In genomic region chr6:130603391-130603790, GRCh38 we compare ENCODE assay signal across 24 cellular contexts.
DNase-seq lines count a peak whose midpoint lies in the region; ATAC-seq and TF ChIP-seq lines count a peak whose summit lies in the region.
"Had no signal": no experiment of that assay in that cellular context is flagged by ENCODE, and none has a peak within 500 bp of the region (broad histone marks: within the 10 kb centered on the region; RNA-seq: fewer than 3 reads in every experiment).

No MANE protein-coding gene starts in this region.

- H3K27ac ChIP-seq in IMR-90 (ENCODE audit: insufficient read depth, low read length): peak overlapping the region; percentile 2; the same call in 1 of the 2 replicates
- peak overlapping the region; percentile 93 for H3K27ac ChIP-seq in brain microvascular endothelial cell
- H3K27ac ChIP-seq in mesenchymal stem cell (ENCODE audit: low read length, poor library complexity, severe bottlenecking): no peak overlapping the region
- no peak overlapping the region for H3K27ac ChIP-seq in neural progenitor cell
- H3K27ac ChIP-seq in aorta (ENCODE audit: low read depth in 1 of 2, low read length in 2 of 2): no peak overlapping the region
- H3K27ac ChIP-seq: BLaER1, SJCRH30 had no signal

- TF ChIP-seq CTCF in IMR-90 (conservative IDR thresholded peaks at IDR 0.05; ENCODE audit: low read depth, low read length) (no peak), brain microvascular endothelial cell (IDR thresholded peaks at IDR 0.05; ENCODE audit: low read depth, low read length, missing control alignments) (no peak), neural progenitor cell (IDR thresholded peaks at IDR 0.05) (no peak), type B pancreatic cell (conservative IDR thresholded peaks at IDR 0.05) (no peak)

- H4K20me1 ChIP-seq in IMR-90 (ENCODE audit: insufficient read depth, low read length): no peaks in the 10 kb centered on the region
- no peaks in the 10 kb centered on the region for H4K20me1 ChIP-seq in neural progenitor cell (ENCODE audit: low read depth)
- H4K20me1 ChIP-seq: BLaER1 had no signal

- H3K27ac Mint-ChIP-seq in neural progenitor cell (no peak overlapping the region), type B pancreatic cell (no peak overlapping the region)
- H3K27ac Mint-ChIP-seq: GM23338 had no signal

- H3K4me2 ChIP-seq in IMR-90 (ENCODE audit: low read depth, low read length) (no peak overlapping the region), mesenchymal stem cell (ENCODE audit: low read length, poor library complexity, severe bottlenecking) (no peak overlapping the region), neural progenitor cell (no peak overlapping the region)
- H3K4me2 ChIP-seq: BLaER1, GM23338 had no signal

- H3K4me3 Mint-ChIP-seq in neural progenitor cell (no peak overlapping the region), type B pancreatic cell (no peak overlapping the region)
- H3K4me3 Mint-ChIP-seq: GM23338 had no signal

- CTCF ChIA-PET in IMR-90 (lab: Yijun Ruan, JAX): no interaction called here

- no peak for TF ChIP-seq RAD21 in IMR-90 (IDR thresholded peaks at IDR 0.05; ENCODE audit: low read length)

- BruUV-seq in IMR-90 (replicated peaks; lab: Mats Ljungman, UMichigan): no TSS peak

- H3K23ac ChIP-seq in IMR-90 (ENCODE audit: low read depth, low read length): peak overlapping the region; percentile 33; the same call in 1 of the 2 replicates
- no peak overlapping the region for H3K23ac ChIP-seq in mesenchymal stem cell (ENCODE audit: low read length in 2 of 2)

- H2AFZ ChIP-seq in IMR-90 (replicated peaks; ENCODE audit: low read length, poor library complexity) (peak overlapping the region; percentile 71), mesenchymal stem cell (ENCODE audit: low read depth, low read length) (no peak overlapping the region), neural progenitor cell (replicated peaks) (no peak overlapping the region)
- H2AFZ ChIP-seq: GM23338 had no signal

- peak overlapping the region; percentile 95 for H2BK20ac ChIP-seq in IMR-90 (ENCODE audit: low read depth, low read length)

- H3K9ac ChIP-seq in IMR-90 (ENCODE audit: low read depth, low read length) (no peak overlapping the region), mesenchymal stem cell (ENCODE audit: low read length) (no peak overlapping the region), neural progenitor cell (no peak overlapping the region)
- H3K9ac ChIP-seq: BLaER1 had no signal

- peaks cover 10% of the 10 kb centered on the region for H3K9me1 ChIP-seq in IMR-90 (ENCODE audit: insufficient read depth, low read length)

- WGBS in IMR-90 (ENCODE audit: extremely low coverage in 2 of 2, insufficient read length in 1 of 2), 2 experiments: 100% methylated on average over 2 of the region's 3 CpGs; no CpG with 5 or more reads in 1 of the 2 experiments
- 78% methylated on average over 3 of the region's 3 CpGs for WGBS in mesenchymal stem cell
- 93 to 94% methylated on average over 3 of the region's 3 CpGs for WGBS in aorta, 2 donors

- POLR2A ChIA-PET in IMR-90 (lab: Charles Lee; ENCODE audit: unreplicated experiment): no interaction called here

- H4K5ac ChIP-seq in IMR-90 (ENCODE audit: low read depth, low read length): peak overlapping the region; percentile 75; the same call in 1 of the 2 replicates

- H3K79me1 ChIP-seq in IMR-90 (ENCODE audit: low read depth in 1 of 2, low read length in 2 of 2) (no peaks in the 10 kb centered on the region), mesenchymal stem cell (replicated peaks; ENCODE audit: low read length, poor library complexity, severe bottlenecking) (no peaks in the 10 kb centered on the region)

- H3K4ac ChIP-seq in IMR-90 (ENCODE audit: low read depth, low read length) (peak overlapping the region; percentile 92), mesenchymal stem cell (ENCODE audit: low read depth in 1 of 2, low read length in 2 of 2) (peak overlapping the region; percentile 33 to 75)

- H3K4me1 ChIP-seq in IMR-90 (ENCODE audit: control insufficient read depth, insufficient read depth, low read length): peaks cover 12% of the 10 kb centered on the region
- peaks cover 6% of the 10 kb centered on the region for H3K4me1 ChIP-seq in mesenchymal stem cell (ENCODE audit: control insufficient read depth, insufficient read depth, low read depth, low read length)
- H3K4me1 ChIP-seq in neural progenitor cell: no peaks in the 10 kb centered on the region
- H3K4me1 ChIP-seq in aorta (ENCODE audit: control insufficient read depth in 1 of 2, insufficient read depth in 2 of 2, low read length in 2 of 2): no peaks in the 10 kb centered on the region
- H3K4me1 ChIP-seq: BLaER1, Caco-2 had no signal

- H2BK5ac ChIP-seq in IMR-90 (ENCODE audit: low read depth, low read length, poor library complexity, severe bottlenecking): peak overlapping the region; percentile 54
- no peak overlapping the region for H2BK5ac ChIP-seq in mesenchymal stem cell (ENCODE audit: low read depth, low read length, poor library complexity, severe bottlenecking)

- H2BK120ac ChIP-seq in IMR-90 (ENCODE audit: low read depth, low read length) (peak overlapping the region; percentile 98), mesenchymal stem cell (ENCODE audit: low read depth, low read length) (peak overlapping the region; percentile 76)

- H3K14ac ChIP-seq in IMR-90 (replicated peaks; ENCODE audit: low read depth, low read length): peak overlapping the region; percentile 64
- H3K14ac ChIP-seq in mesenchymal stem cell (ENCODE audit: low read length in 2 of 2): no peak overlapping the region

- H3K27me3 Mint-ChIP-seq in neural progenitor cell (ENCODE audit: insufficient read depth, low read depth) (no peaks in the 10 kb centered on the region), type B pancreatic cell (peaks cover 3% of the 10 kb centered on the region)
- H3K27me3 Mint-ChIP-seq: CD4-positive, alpha-beta memory T cell had no signal

- H3K18ac ChIP-seq in IMR-90 (ENCODE audit: low read depth, low read length) (peak overlapping the region; percentile 67; the same call in 1 of the 2 replicates), mesenchymal stem cell (ENCODE audit: low read depth in 1 of 2, low read length in 2 of 2) (peak overlapping the region in 1 of 2 experiments; percentile 92)

- H2AK5ac ChIP-seq in IMR-90 (ENCODE audit: low read depth, low read length) (peak overlapping the region; percentile 99), mesenchymal stem cell (ENCODE audit: low read length, severe bottlenecking) (peak overlapping the region; percentile 14)

- H3K9me3 ChIP-seq in IMR-90 (ENCODE audit: control insufficient read depth, insufficient read depth, low read length) (peaks cover 3% of the 10 kb centered on the region; the same call in 1 of the 2 replicates), mesenchymal stem cell (ENCODE audit: control insufficient read depth, low read length) (no peaks in the 10 kb centered on the region), neural progenitor cell (ENCODE audit: low read depth) (no peaks in the 10 kb centered on the region), aorta (ENCODE audit: control insufficient read depth, low read length) (no peaks in the 10 kb centered on the region)
- H3K9me3 ChIP-seq: BLaER1, Caco-2, SJCRH30 had no signal

- no peak for TF ChIP-seq POLR2A in IMR-90 (IDR thresholded peaks at IDR 0.05; ENCODE audit: low read depth, low read length)

- H4K8ac ChIP-seq in IMR-90 (ENCODE audit: low read depth in 2 of 2, low read length in 2 of 2) (peak overlapping the region; percentile 21 to 88), mesenchymal stem cell (ENCODE audit: low read length) (peak overlapping the region; percentile 73)

- H3K27me3 ChIP-seq in IMR-90 (ENCODE audit: control insufficient read depth, insufficient read depth, low read length): no peaks in the 10 kb centered on the region
- no peaks in the 10 kb centered on the region for H3K27me3 ChIP-seq in brain microvascular endothelial cell (replicated peaks)
- no peaks in the 10 kb centered on the region for H3K27me3 ChIP-seq in mesenchymal stem cell (ENCODE audit: control insufficient read depth in 1 of 2, insufficient read depth in 1 of 2, low read length in 2 of 2)
- no peaks in the 10 kb centered on the region for H3K27me3 ChIP-seq in neural progenitor cell
- H3K27me3 ChIP-seq in aorta (ENCODE audit: control insufficient read depth in 1 of 2, insufficient read depth in 2 of 2, low read length in 1 of 2): no peaks in the 10 kb centered on the region
- H3K27me3 ChIP-seq: BLaER1, SJCRH30 had no signal

- ATAC-seq in IMR-90 (ENCODE audit: low read depth) (no peak), aorta (ENCODE audit: low FRiP score) (no peak)
- ATAC-seq: GM12878, GM23338, K562, Panc1 had no signal

- no peak overlapping the region for H3K56ac ChIP-seq in IMR-90 (ENCODE audit: extremely low read depth, insufficient read depth, low read length)

- dilution Hi-C loops in IMR-90 (cut with HindIII; ENCODE audit: low sequenced_read_pairs, unreplicated experiment): no loop called here

- H2AK9ac ChIP-seq in IMR-90 (replicated peaks; ENCODE audit: low read depth, low read length, poor library complexity): no peak overlapping the region

- H2BK15ac ChIP-seq in IMR-90 (ENCODE audit: low read depth, low read length): peak overlapping the region; percentile 85; the same call in 2 of the 3 replicates
- peak overlapping the region; percentile 41 for H2BK15ac ChIP-seq in mesenchymal stem cell (ENCODE audit: low read depth, poor library complexity, severe bottlenecking)

- intact Hi-C loops in IMR-90 (cut with micrococcal nuclease): loop anchor here (2.0 kb wide), 1 partner anchor 239 kb away; no protein-coding TSS in a partner anchor
- intact Hi-C loops in aorta (cut with DNase I): no loop called here

- no peak overlapping the region for H3K4me3 ChIP-seq in IMR-90 (ENCODE audit: insufficient read depth, low read depth, low read length)
- H3K4me3 ChIP-seq in brain microvascular endothelial cell (ENCODE audit: low read depth, low read length): no peak overlapping the region
- H3K4me3 ChIP-seq in mesenchymal stem cell (ENCODE audit: insufficient read depth in 1 of 2, low read depth in 1 of 2, low read length in 2 of 2): no peak overlapping the region
- H3K4me3 ChIP-seq in neural progenitor cell: no peak overlapping the region
- H3K4me3 ChIP-seq in aorta (ENCODE audit: low read length in 2 of 2): no peak overlapping the region
- H3K4me3 ChIP-seq: BLaER1, GM12878, GM23338, K562, SJCRH30 had no signal

- H4K91ac ChIP-seq in IMR-90 (ENCODE audit: insufficient read depth, low read depth, low read length) (peak overlapping the region; percentile 79), mesenchymal stem cell (ENCODE audit: low read length) (peak overlapping the region; percentile 92)

- H3K9me3 Mint-ChIP-seq in neural progenitor cell (no peaks in the 10 kb centered on the region), type B pancreatic cell (peaks cover 9% of the 10 kb centered on the region)
- H3K9me3 Mint-ChIP-seq: GM23338 had no signal

- H3K36me3 Mint-ChIP-seq in neural progenitor cell: no peaks in the 10 kb centered on the region
- no peaks in the 10 kb centered on the region for H3K36me3 Mint-ChIP-seq in type B pancreatic cell
- H3K36me3 Mint-ChIP-seq: CD4-positive, alpha-beta memory T cell had no signal

- no peaks in the 10 kb centered on the region for H3K36me3 ChIP-seq in IMR-90 (ENCODE audit: control insufficient read depth, insufficient read depth, low read length)
- H3K36me3 ChIP-seq in brain microvascular endothelial cell (replicated peaks): no peaks in the 10 kb centered on the region
- no peaks in the 10 kb centered on the region for H3K36me3 ChIP-seq in mesenchymal stem cell (ENCODE audit: control insufficient read depth in 1 of 2, insufficient read depth in 2 of 2, low read depth in 1 of 2, low read length in 2 of 2)
- no peaks in the 10 kb centered on the region for H3K36me3 ChIP-seq in neural progenitor cell
- H3K36me3 ChIP-seq in aorta (ENCODE audit: control insufficient read depth in 1 of 2, insufficient read depth in 2 of 2, low read length in 1 of 2): no peaks in the 10 kb centered on the region
- H3K36me3 ChIP-seq: BLaER1, SJCRH30 had no signal

- no peaks in the 10 kb centered on the region for H3F3A ChIP-seq in neural progenitor cell (ENCODE audit: low read depth)

- H2BK12ac ChIP-seq in mesenchymal stem cell (ENCODE audit: low read length in 2 of 2): peak overlapping the region in 1 of 2 experiments; percentile 97

- DNase-seq in IMR-90 (no peak), brain microvascular endothelial cell (no peak), mesenchymal stem cell (no peak), neural progenitor cell (ENCODE audit: low spot score) (no peak), type B pancreatic cell (ENCODE audit: extremely low spot score, unreplicated experiment) (no peak), iPS-NIHi11 (ENCODE audit: low spot score) (no peak), aorta (no peak)
- DNase-seq: ACHN; CD4-positive, alpha-beta memory T cell; DMS 273 treated with DMSO at 0.1 percent for 48 hours; DMS79 treated with DMSO at 0.1 percent for 48 hours; NCI-H1092; NCI-H1436; NCI-H187 treated with DMSO at 0.1 percent for 48 hours; NCI-H2107; NCI-H510A; NK-92 treated with Interleukin-12 subunit alpha and Interleukin-12 subunit beta, amount 100 ng/mL, for 24 hours; SJCRH30 had no signal

- in situ Hi-C loops in IMR-90 (cut with MboI; ENCODE audit: low sequenced_read_pairs): no loop called here
- in situ Hi-C loops in brain microvascular endothelial cell (cut with HindIII; ENCODE audit: low pct_ligation_motif_present, low sequenced_read_pairs): no loop called here

- H3K79me2 ChIP-seq in neural progenitor cell (ENCODE audit: low read depth): no peaks in the 10 kb centered on the region

- H3K4me1 Mint-ChIP-seq in neural progenitor cell (peaks cover 2% of the 10 kb centered on the region), type B pancreatic cell (ENCODE audit: unreplicated experiment) (peaks cover 9% of the 10 kb centered on the region)

Comparison
In these comparisons a context has a peak if more than half of its experiments do, and no peak if none do; other contexts are left out.
1. H3K27ac ChIP-seq: peak in IMR-90 (single experiment) and brain microvascular endothelial cell (single experiment); none in mesenchymal stem cell (single experiment), neural progenitor cell (single experiment) and aorta (0 of 2).